28 cellular contexts compared by ENCODE assay signal in genomic region chr17:22410136-22410535, GRCh38.
"Had no signal": no experiment of that assay in that cellular context is flagged by ENCODE, and none has a peak within 500 bp of the region (broad histone marks: within the 10 kb centered on the region; RNA-seq: fewer than 3 reads in every experiment).

No MANE protein-coding gene starts in this region.

- H3K27ac Mint-ChIP-seq: stimulated activated effector memory CD8-positive, alpha-beta T cell treated with anti-CD3 and anti-CD28 coated beads, Interleukin-12 subunit alpha, Interleukin-12 subunit beta, amount 100 ng/mL, for 72 hours; stimulated activated memory B cell treated with anti-CD40 and anti-IgM and Interleukin-4, amounts not matched to agents 10 μg/mL and 1 μg/mL and 100 μg/mL, for 72 hours; stimulated activated naive B cell treated with anti-CD40 and anti-IgM and Interleukin-4, amounts not matched to agents 10 μg/mL and 1 μg/mL and 100 μg/mL, for 72 hours; stimulated activated naive CD8-positive, alpha-beta T cell treated with anti-CD3 and anti-CD28 coated beads, Interleukin-15, amount 100 ng/mL, for 72 hours; stimulated activated naive CD8-positive, alpha-beta T cell treated with anti-CD3 and anti-CD28 coated beads, Interleukin-15, Interleukin-2, amounts not matched to agents 100 ng/mL and 50 ng/mL, for 24 hours had no signal

- H3K36me3 ChIP-seq: stomach, suprapubic skin, thoracic aorta, thyroid gland, tibial artery, tibial nerve, transverse colon, upper lobe of left lung, upper lobe of right lung, uterus, vagina had no signal

- H3K4me1 ChIP-seq: stomach, suprapubic skin, testis, thyroid gland, tibial artery, tibial nerve, transverse colon, upper lobe of left lung, upper lobe of right lung, uterus, vagina had no signal

- DNase-seq: stimulated activated CD4-positive, alpha-beta T cell treated with anti-CD3 and anti-CD28 coated beads, Interleukin-2, amount 100 ng/mL, for 48 hours; stimulated activated CD4-positive, alpha-beta T cell treated with anti-CD3 and anti-CD28 coated beads, Interleukin-4, amount 100 ng/mL, for 1 hour; stimulated activated CD4-positive, alpha-beta T cell treated with anti-CD3 and anti-CD28 coated beads, Interleukin-4, amount 100 ng/mL, for 24 hours; stimulated activated CD4-positive, alpha-beta T cell treated with anti-CD3 and anti-CD28 coated beads, Interleukin-4, amount 100 ng/mL, for 4 hours; stimulated activated CD8-positive, alpha-beta memory T cell treated with anti-CD3 and anti-CD28 coated beads, Interleukin-4, amount 100 ng/mL, for 48 hours; stimulated activated naive B cell treated with anti-CD40 and anti-IgM and Interleukin-4, amounts not matched to agents 10 μg/mL and 1 μg/mL and 100 μg/mL, for 72 hours; stimulated activated naive CD4-positive, alpha-beta T cell; stimulated activated naive CD4-positive, alpha-beta T cell treated with Interleukin-2 at 50 U/mL for 16 hours; stimulated activated naive CD8-positive, alpha-beta T cell treated with anti-CD3 and anti-CD28 coated beads, Interleukin-15, amount 100 ng/mL, for 72 hours; stimulated activated naive CD8-positive, alpha-beta T cell treated with anti-CD3 and anti-CD28 coated beads, Interleukin-15, Interleukin-2, amounts not matched to agents 100 U/mL and 50 U/mL, for 24 hours; stomach; substantia nigra; testis; thyroid gland; tibial artery; transverse colon; trophoblast cell; upper lobe of right lung; uterus had no signal

- H3K4me3 Mint-ChIP-seq: stimulated activated effector memory CD8-positive, alpha-beta T cell treated with anti-CD3 and anti-CD28 coated beads, Interleukin-12 subunit alpha, Interleukin-12 subunit beta, amount 100 ng/mL, for 72 hours; stimulated activated memory B cell treated with anti-CD40 and anti-IgM and Interleukin-4, amounts not matched to agents 10 μg/mL and 1 μg/mL and 100 μg/mL, for 72 hours; stimulated activated naive B cell treated with anti-CD40 and anti-IgM and Interleukin-4, amounts not matched to agents 10 μg/mL and 1 μg/mL and 100 μg/mL, for 72 hours; stimulated activated naive CD8-positive, alpha-beta T cell treated with anti-CD3 and anti-CD28 coated beads, Interleukin-15, amount 100 ng/mL, for 72 hours; stimulated activated naive CD8-positive, alpha-beta T cell treated with anti-CD3 and anti-CD28 coated beads, Interleukin-15, Interleukin-2, amounts not matched to agents 100 ng/mL and 50 ng/mL, for 24 hours; type B pancreatic cell had no signal

- H3K27ac ChIP-seq: stomach, suprapubic skin, testis, thoracic aorta, thyroid gland, tibial artery, tibial nerve, transverse colon, upper lobe of left lung, upper lobe of right lung, uterus, vagina had no signal

- H3K4me1 Mint-ChIP-seq: stimulated activated effector memory CD8-positive, alpha-beta T cell treated with anti-CD3 and anti-CD28 coated beads, Interleukin-12 subunit alpha, Interleukin-12 subunit beta, amount 100 ng/mL, for 72 hours; stimulated activated memory B cell treated with anti-CD40 and anti-IgM and Interleukin-4, amounts not matched to agents 10 μg/mL and 1 μg/mL and 100 μg/mL, for 72 hours; stimulated activated naive B cell treated with anti-CD40 and anti-IgM and Interleukin-4, amounts not matched to agents 10 μg/mL and 1 μg/mL and 100 μg/mL, for 72 hours; stimulated activated naive CD8-positive, alpha-beta T cell treated with anti-CD3 and anti-CD28 coated beads, Interleukin-15, amount 100 ng/mL, for 72 hours had no signal

- H3K36me3 Mint-ChIP-seq: stimulated activated effector memory CD8-positive, alpha-beta T cell treated with anti-CD3 and anti-CD28 coated beads, Interleukin-12 subunit alpha, Interleukin-12 subunit beta, amount 100 ng/mL, for 72 hours; stimulated activated memory B cell treated with anti-CD40 and anti-IgM and Interleukin-4, amounts not matched to agents 10 μg/mL and 1 μg/mL and 100 μg/mL, for 72 hours had no signal

- ATAC-seq: stimulated activated effector memory CD8-positive, alpha-beta T cell treated with anti-CD3 and anti-CD28 coated beads, Interleukin-12 subunit alpha, Interleukin-12 subunit beta, amount 100 ng/mL, for 72 hours; stimulated activated memory B cell treated with anti-CD40 and anti-IgM and Interleukin-4, amounts not matched to agents 10 μg/mL and 1 μg/mL and 100 μg/mL, for 72 hours; stimulated activated naive B cell treated with anti-CD40 and anti-IgM and Interleukin-4, amounts not matched to agents 10 μg/mL and 1 μg/mL and 100 μg/mL, for 72 hours; stimulated activated naive CD8-positive, alpha-beta T cell treated with anti-CD3 and anti-CD28 coated beads, Interleukin-15, amount 100 ng/mL, for 72 hours; stimulated activated naive CD8-positive, alpha-beta T cell treated with anti-CD3 and anti-CD28 coated beads, Interleukin-15, Interleukin-2, amounts not matched to agents 100 U/mL and 50 U/mL, for 24 hours; upper lobe of right lung had no signal

- H3K27me3 Mint-ChIP-seq: stimulated activated memory B cell treated with anti-CD40 and anti-IgM and Interleukin-4, amounts not matched to agents 10 μg/mL and 1 μg/mL and 100 μg/mL, for 72 hours; stimulated activated naive B cell treated with anti-CD40 and anti-IgM and Interleukin-4, amounts not matched to agents 10 μg/mL and 1 μg/mL and 100 μg/mL, for 72 hours; stimulated activated naive CD8-positive, alpha-beta T cell treated with anti-CD3 and anti-CD28 coated beads, Interleukin-15, amount 100 ng/mL, for 72 hours; stimulated activated naive CD8-positive, alpha-beta T cell treated with anti-CD3 and anti-CD28 coated beads, Interleukin-15, Interleukin-2, amounts not matched to agents 100 ng/mL and 50 ng/mL, for 24 hours; type B pancreatic cell had no signal

- H3K4me3 ChIP-seq: stomach, suprapubic skin, thoracic aorta, thyroid gland, tibial artery, tibial nerve, transverse colon, upper lobe of left lung, upper lobe of right lung, uterus, vagina had no signal

- H3K9me3 ChIP-seq: testis, thoracic aorta, thyroid gland, transverse colon, upper lobe of right lung, uterus, vagina had no signal

- H3K27me3 ChIP-seq: stomach, suprapubic skin, testis, thyroid gland, tibial artery, tibial nerve, transverse colon, upper lobe of left lung, upper lobe of right lung, uterus, vagina had no signal
